Comparison of ENCODE assay signal across 1 cellular context in the genomic region with DNA sequence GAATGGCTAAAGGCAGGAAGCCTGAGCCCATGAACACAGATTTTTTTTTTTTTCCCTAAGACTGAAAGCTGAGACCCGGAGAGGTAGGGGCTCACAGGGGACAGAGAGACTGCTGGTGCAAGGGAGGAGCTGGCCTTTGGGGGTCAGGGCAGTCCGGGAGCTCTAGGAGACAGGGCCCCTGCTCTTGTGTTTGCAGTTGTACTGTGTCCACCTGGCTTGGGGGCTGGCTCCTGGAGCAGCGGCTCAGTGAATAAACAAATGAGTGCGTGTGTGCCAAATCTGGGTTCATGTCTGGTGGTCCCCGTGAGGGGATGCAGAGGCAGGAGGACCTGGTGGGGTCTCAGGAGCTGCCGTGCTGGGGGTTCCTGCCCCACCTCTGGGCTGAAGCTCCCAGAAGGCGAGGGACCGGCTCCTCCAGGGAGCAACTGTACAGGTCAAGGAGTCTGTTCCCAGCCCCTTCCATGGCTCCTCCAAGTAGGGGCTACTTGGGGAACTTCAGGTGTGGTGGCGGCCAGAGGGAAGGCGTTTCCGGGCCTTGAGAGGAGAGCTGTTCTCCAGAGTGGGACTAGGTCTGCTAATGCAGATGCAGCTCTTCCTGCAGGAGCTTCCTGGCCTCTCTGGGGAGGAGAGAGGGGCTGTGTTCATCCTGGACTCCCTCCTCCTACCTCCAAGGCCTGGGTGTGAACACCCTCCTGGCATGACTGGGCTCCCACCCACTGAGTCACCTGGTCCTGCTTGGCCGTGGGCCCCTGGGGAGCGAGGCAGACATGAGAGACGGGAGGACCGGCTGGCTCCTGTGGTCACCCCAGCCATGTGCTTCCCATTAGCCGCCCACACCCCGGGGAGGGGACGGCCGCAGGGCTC.
TF ChIP-seq lines count a peak whose summit lies in the region.

No MANE protein-coding gene starts in this region.

TF ChIP-seq in K562, 482 proteins besides CTCF, POLR2A, EP300 and RAD21 (continued from another document and continues in another):
- TF ChIP-seq, protein P1, sequence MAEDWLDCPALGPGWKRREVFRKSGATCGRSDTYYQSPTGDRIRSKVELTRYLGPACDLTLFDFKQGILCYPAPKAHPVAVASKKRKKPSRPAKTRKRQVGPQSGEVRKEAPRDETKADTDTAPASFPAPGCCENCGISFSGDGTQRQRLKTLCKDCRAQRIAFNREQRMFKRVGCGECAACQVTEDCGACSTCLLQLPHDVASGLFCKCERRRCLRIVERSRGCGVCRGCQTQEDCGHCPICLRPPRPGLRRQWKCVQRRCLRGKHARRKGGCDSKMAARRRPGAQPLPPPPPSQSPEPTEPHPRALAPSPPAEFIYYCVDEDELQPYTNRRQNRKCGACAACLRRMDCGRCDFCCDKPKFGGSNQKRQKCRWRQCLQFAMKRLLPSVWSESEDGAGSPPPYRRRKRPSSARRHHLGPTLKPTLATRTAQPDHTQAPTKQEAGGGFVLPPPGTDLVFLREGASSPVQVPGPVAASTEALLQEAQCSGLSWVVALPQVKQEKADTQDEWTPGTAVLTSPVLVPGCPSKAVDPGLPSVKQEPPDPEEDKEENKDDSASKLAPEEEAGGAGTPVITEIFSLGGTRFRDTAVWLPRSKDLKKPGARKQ (CRISPR knock-in tag; IDR thresholded peaks at IDR 0.05), result no peak
- TF ChIP-seq DACH1 (IDR thresholded peaks at IDR 0.05; ENCODE audit: partially characterized antibody) (no peak), LCOR (CRISPR knock-in tag; IDR thresholded peaks at IDR 0.05) (no peak), PHB2 (IDR thresholded peaks at IDR 0.05; ENCODE audit: low read depth) (no peak), ZNF316 (IDR thresholded peaks at IDR 0.05) (no peak), ZNF764 (CRISPR knock-in tag; IDR thresholded peaks at IDR 0.05; ENCODE audit: low read depth) (no peak), TEAD1 (CRISPR knock-in tag; IDR thresholded peaks at IDR 0.05) (peak in 1 of 2 experiments; percentile 61; a peak in 1 of 4 replicates), SRSF3 (IDR thresholded peaks at IDR 0.05; ENCODE audit: insufficient read depth, low read length) (no peak), NFE2 (IDR thresholded peaks at IDR 0.05; ENCODE audit: low read depth) (no peak), ZBTB17 (CRISPR knock-in tag; IDR thresholded peaks at IDR 0.05) (peak; percentile 19; the same call in 1 of the 2 replicates), CHD2 (IDR thresholded peaks at IDR 0.05; ENCODE audit: low read depth, low read length) (no peak), KAT7 (CRISPR knock-in tag; IDR thresholded peaks at IDR 0.05; ENCODE audit: borderline replicate concordance) (no peak), FOSL1 (tag; conservative IDR thresholded peaks at IDR 0.05) (0 out of 2 replicates have a peak, but pooled peaks have one; percentile 20), BACH1 (tag; IDR thresholded peaks at IDR 0.05) (no peak), ERF (CRISPR knock-in tag; IDR thresholded peaks at IDR 0.05) (0 out of 2 replicates have a peak, but pooled peaks have one; percentile 66), CAMTA2 (CRISPR knock-in tag; conservative IDR thresholded peaks at IDR 0.05) (no peak), GATAD2A (IDR thresholded peaks at IDR 0.05) (no peak), ILF3 (IDR thresholded peaks at IDR 0.05; ENCODE audit: borderline replicate concordance) (no peak), ZNF436 (CRISPR knock-in tag; IDR thresholded peaks at IDR 0.05) (no peak), CHCHD3 (CRISPR knock-in tag; IDR thresholded peaks at IDR 0.05) (no peak), KLF16 (IDR thresholded peaks at IDR 0.05) (0 out of 2 replicates have a peak, but pooled peaks have one; percentile 15), ZNF41 (CRISPR knock-in tag; conservative IDR thresholded peaks at IDR 0.05) (no peak; the same call in 1 of the 2 replicates), NRF1 (conservative IDR thresholded peaks at IDR 0.05 in 1 of 2, IDR thresholded peaks at IDR 0.05 in 1 of 2) (0 out of 4 replicates have a peak, but pooled peaks of 1 of the 2 experiments have one; percentile 3), PHF21A (IDR thresholded peaks at IDR 0.05; ENCODE audit: borderline replicate concordance, low read depth) (no peak), CCNT2 (IDR thresholded peaks at IDR 0.05; ENCODE audit: borderline replicate concordance, extremely low read depth, insufficient read length, low read depth, low read length) (no peak)
- TF ChIP-seq, protein P2, sequence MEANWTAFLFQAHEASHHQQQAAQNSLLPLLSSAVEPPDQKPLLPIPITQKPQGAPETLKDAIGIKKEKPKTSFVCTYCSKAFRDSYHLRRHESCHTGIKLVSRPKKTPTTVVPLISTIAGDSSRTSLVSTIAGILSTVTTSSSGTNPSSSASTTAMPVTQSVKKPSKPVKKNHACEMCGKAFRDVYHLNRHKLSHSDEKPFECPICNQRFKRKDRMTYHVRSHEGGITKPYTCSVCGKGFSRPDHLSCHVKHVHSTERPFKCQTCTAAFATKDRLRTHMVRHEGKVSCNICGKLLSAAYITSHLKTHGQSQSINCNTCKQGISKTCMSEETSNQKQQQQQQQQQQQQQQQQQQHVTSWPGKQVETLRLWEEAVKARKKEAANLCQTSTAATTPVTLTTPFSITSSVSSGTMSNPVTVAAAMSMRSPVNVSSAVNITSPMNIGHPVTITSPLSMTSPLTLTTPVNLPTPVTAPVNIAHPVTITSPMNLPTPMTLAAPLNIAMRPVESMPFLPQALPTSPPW (CRISPR knock-in tag; IDR thresholded peaks at IDR 0.05), result peak; percentile 76; the same call in 1 of the 2 replicates
- TF ChIP-seq, protein P3, sequence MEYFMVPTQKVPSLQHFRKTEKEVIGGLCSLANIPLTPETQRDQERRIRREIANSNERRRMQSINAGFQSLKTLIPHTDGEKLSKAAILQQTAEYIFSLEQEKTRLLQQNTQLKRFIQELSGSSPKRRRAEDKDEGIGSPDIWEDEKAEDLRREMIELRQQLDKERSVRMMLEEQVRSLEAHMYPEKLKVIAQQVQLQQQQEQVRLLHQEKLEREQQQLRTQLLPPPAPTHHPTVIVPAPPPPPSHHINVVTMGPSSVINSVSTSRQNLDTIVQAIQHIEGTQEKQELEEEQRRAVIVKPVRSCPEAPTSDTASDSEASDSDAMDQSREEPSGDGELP (CRISPR knock-in tag; IDR thresholded peaks at IDR 0.05; ENCODE audit: borderline replicate concordance), result peak; percentile 61; the same call in 1 of the 2 replicates
- TF ChIP-seq, protein P4, sequence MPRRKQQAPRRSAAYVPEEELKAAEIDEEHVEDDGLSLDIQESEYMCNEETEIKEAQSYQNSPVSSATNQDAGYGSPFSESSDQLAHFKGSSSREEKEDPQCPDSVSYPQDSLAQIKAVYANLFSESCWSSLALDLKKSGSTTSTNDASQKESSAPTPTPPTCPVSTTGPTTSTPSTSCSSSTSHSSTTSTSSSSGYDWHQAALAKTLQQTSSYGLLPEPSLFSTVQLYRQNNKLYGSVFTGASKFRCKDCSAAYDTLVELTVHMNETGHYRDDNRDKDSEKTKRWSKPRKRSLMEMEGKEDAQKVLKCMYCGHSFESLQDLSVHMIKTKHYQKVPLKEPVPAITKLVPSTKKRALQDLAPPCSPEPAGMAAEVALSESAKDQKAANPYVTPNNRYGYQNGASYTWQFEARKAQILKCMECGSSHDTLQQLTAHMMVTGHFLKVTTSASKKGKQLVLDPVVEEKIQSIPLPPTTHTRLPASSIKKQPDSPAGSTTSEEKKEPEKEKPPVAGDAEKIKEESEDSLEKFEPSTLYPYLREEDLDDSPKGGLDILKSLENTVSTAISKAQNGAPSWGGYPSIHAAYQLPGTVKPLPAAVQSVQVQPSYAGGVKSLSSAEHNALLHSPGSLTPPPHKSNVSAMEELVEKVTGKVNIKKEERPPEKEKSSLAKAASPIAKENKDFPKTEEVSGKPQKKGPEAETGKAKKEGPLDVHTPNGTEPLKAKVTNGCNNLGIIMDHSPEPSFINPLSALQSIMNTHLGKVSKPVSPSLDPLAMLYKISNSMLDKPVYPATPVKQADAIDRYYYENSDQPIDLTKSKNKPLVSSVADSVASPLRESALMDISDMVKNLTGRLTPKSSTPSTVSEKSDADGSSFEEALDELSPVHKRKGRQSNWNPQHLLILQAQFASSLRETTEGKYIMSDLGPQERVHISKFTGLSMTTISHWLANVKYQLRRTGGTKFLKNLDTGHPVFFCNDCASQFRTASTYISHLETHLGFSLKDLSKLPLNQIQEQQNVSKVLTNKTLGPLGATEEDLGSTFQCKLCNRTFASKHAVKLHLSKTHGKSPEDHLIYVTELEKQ (CRISPR knock-in tag; IDR thresholded peaks at IDR 0.05), result peak; percentile 21; the same call in 1 of the 2 replicates
- TF ChIP-seq, protein P5, sequence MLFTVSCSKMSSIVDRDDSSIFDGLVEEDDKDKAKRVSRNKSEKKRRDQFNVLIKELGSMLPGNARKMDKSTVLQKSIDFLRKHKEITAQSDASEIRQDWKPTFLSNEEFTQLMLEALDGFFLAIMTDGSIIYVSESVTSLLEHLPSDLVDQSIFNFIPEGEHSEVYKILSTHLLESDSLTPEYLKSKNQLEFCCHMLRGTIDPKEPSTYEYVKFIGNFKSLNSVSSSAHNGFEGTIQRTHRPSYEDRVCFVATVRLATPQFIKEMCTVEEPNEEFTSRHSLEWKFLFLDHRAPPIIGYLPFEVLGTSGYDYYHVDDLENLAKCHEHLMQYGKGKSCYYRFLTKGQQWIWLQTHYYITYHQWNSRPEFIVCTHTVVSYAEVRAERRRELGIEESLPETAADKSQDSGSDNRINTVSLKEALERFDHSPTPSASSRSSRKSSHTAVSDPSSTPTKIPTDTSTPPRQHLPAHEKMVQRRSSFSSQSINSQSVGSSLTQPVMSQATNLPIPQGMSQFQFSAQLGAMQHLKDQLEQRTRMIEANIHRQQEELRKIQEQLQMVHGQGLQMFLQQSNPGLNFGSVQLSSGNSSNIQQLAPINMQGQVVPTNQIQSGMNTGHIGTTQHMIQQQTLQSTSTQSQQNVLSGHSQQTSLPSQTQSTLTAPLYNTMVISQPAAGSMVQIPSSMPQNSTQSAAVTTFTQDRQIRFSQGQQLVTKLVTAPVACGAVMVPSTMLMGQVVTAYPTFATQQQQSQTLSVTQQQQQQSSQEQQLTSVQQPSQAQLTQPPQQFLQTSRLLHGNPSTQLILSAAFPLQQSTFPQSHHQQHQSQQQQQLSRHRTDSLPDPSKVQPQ (CRISPR knock-in tag; IDR thresholded peaks at IDR 0.05; ENCODE audit: borderline replicate concordance), result peak; percentile 95; the same call in 1 of the 2 replicates
- TF ChIP-seq, protein P6, sequence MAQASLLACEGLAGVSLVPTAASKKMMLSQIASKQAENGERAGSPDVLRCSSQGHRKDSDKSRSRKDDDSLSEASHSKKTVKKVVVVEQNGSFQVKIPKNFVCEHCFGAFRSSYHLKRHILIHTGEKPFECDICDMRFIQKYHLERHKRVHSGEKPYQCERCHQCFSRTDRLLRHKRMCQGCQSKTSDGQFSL (CRISPR knock-in tag; IDR thresholded peaks at IDR 0.05), result no peak
- TF ChIP-seq, protein P6 (tag; IDR thresholded peaks at IDR 0.05), result no peak
- TF ChIP-seq, protein P7, sequence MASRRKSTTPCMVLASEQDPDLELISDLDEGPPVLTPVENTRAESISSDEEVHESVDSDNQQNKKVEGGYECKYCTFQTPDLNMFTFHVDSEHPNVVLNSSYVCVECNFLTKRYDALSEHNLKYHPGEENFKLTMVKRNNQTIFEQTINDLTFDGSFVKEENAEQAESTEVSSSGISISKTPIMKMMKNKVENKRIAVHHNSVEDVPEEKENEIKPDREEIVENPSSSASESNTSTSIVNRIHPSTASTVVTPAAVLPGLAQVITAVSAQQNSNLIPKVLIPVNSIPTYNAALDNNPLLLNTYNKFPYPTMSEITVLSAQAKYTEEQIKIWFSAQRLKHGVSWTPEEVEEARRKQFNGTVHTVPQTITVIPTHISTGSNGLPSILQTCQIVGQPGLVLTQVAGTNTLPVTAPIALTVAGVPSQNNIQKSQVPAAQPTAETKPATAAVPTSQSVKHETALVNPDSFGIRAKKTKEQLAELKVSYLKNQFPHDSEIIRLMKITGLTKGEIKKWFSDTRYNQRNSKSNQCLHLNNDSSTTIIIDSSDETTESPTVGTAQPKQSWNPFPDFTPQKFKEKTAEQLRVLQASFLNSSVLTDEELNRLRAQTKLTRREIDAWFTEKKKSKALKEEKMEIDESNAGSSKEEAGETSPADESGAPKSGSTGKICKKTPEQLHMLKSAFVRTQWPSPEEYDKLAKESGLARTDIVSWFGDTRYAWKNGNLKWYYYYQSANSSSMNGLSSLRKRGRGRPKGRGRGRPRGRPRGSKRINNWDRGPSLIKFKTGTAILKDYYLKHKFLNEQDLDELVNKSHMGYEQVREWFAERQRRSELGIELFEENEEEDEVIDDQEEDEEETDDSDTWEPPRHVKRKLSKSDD (conservative IDR thresholded peaks at IDR 0.05; ENCODE audit: low read length), result no peak
- TF ChIP-seq, protein P8, sequence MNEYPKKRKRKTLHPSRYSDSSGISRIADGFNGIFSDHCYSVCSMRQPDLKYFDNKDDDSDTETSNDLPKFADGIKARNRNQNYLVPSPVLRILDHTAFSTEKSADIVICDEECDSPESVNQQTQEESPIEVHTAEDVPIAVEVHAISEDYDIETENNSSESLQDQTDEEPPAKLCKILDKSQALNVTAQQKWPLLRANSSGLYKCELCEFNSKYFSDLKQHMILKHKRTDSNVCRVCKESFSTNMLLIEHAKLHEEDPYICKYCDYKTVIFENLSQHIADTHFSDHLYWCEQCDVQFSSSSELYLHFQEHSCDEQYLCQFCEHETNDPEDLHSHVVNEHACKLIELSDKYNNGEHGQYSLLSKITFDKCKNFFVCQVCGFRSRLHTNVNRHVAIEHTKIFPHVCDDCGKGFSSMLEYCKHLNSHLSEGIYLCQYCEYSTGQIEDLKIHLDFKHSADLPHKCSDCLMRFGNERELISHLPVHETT (CRISPR knock-in tag; conservative IDR thresholded peaks at IDR 0.05 in 1 of 2, IDR thresholded peaks at IDR 0.05 in 1 of 2), result 0 out of 4 replicates have a peak, but pooled peaks of 1 of the 2 experiments have one; percentile 5
- TF ChIP-seq, protein P9, sequence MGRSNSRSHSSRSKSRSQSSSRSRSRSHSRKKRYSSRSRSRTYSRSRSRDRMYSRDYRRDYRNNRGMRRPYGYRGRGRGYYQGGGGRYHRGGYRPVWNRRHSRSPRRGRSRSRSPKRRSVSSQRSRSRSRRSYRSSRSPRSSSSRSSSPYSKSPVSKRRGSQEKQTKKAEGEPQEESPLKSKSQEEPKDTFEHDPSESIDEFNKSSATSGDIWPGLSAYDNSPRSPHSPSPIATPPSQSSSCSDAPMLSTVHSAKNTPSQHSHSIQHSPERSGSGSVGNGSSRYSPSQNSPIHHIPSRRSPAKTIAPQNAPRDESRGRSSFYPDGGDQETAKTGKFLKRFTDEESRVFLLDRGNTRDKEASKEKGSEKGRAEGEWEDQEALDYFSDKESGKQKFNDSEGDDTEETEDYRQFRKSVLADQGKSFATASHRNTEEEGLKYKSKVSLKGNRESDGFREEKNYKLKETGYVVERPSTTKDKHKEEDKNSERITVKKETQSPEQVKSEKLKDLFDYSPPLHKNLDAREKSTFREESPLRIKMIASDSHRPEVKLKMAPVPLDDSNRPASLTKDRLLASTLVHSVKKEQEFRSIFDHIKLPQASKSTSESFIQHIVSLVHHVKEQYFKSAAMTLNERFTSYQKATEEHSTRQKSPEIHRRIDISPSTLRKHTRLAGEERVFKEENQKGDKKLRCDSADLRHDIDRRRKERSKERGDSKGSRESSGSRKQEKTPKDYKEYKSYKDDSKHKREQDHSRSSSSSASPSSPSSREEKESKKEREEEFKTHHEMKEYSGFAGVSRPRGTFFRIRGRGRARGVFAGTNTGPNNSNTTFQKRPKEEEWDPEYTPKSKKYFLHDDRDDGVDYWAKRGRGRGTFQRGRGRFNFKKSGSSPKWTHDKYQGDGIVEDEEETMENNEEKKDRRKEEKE (IDR thresholded peaks at IDR 0.05; ENCODE audit: borderline replicate concordance in 1 of 2, control insufficient read depth in 1 of 2, low read depth in 2 of 2, low read length in 1 of 2), result no peak
